Comparison of ENCODE assay signal across 19 cellular contexts in the genomic region with DNA sequence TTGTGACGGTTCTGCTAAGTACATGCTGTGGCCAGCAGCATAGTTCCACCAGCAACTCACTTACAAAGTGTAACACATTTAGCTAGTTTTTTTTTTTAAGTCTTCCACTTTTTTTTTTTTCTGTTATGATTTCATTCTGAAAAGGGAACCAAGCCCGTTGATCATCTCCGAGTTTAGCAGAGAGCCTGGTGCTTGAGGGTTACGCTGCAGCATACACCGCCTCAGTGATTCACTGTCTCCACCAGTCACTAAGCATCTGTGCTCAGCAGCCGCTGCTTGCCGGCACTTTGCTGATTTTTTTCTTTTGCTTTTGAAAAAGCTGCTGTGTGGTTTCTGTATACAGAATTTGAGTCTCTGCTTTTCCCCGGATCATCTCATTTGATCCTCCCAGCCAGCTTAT.
DNase-seq lines count a peak whose midpoint lies in the region; ATAC-seq and TF ChIP-seq lines count a peak whose summit lies in the region.
"Had no signal": no experiment of that assay in that cellular context is flagged by ENCODE, and none has a peak within 500 bp of the region (broad histone marks: within the 10 kb centered on the region; RNA-seq: fewer than 3 reads in every experiment).

No MANE protein-coding gene starts in this region.

- H3K4me3 ChIP-seq in SK-N-SH (ENCODE audit: low read depth in 2 of 2, low read length in 1 of 2), result no peak overlapping the region
- no peak overlapping the region for H3K4me3 ChIP-seq in tibial nerve
- H3K4me3 ChIP-seq: prostate gland, transverse colon had no signal

- H3K4me2 ChIP-seq in SK-N-SH, result no peak overlapping the region

- peak; percentile 32; the same call in 1 of the 3 replicates for ATAC-seq in SK-N-SH treated with all-trans-retinoic acid at 6 μM for 48 hours
- ATAC-seq in left cardiac atrium, result no peak
- ATAC-seq: left ventricle myocardium superior had no signal

- H2AFZ ChIP-seq in SK-N-SH (ENCODE audit: low read depth), result no peak overlapping the region

- no peak for TF ChIP-seq EP300 in SK-N-SH (IDR thresholded peaks at IDR 0.05; ENCODE audit: borderline replicate concordance in 1 of 2, low read depth in 1 of 2, low read length in 1 of 2)
- TF ChIP-seq EP300 in tibial nerve (IDR thresholded peaks at IDR 0.05), result no peak

- DNase-seq in SK-N-SH (no peak), astrocyte of the hippocampus (ENCODE audit: low read depth, low spot score) (peak; percentile 11), myocyte (ENCODE audit: low read depth) (peak; percentile 30), superior temporal gyrus (ENCODE audit: extremely low spot score) (peak; percentile 64), tibial nerve (ENCODE audit: low spot score in 2 of 2) (no peak), GM13977 (ENCODE audit: low spot score) (no peak), left cardiac atrium (no peak)
- DNase-seq: activated CD8-positive, alpha-beta memory T cell treated with anti-CD3 and anti-CD28 coated beads for 24 hours; DMS153; erythroblast; GOT3; left ventricle myocardium superior; NCI-H2107; NCI-H748 treated with DMSO at 0.1 percent for 48 hours; OCI-M1; SHP77 treated with DMSO at 0.1 percent for 48 hours; transverse colon had no signal

- H3K79me2 ChIP-seq in SK-N-SH (ENCODE audit: insufficient read depth), result no peaks in the 10 kb centered on the region

- CTCF ChIA-PET in SK-N-SH (lab: Yijun Ruan, JAX), result interaction anchor here (1.5 kb wide), 1 partner anchor 24 kb away, joined by 8 read pairs; no protein-coding TSS in a partner anchor

- TF ChIP-seq CTCF in SK-N-SH (IDR thresholded peaks at IDR 0.05), result no peak
- no peak for TF ChIP-seq CTCF in tibial nerve (IDR thresholded peaks at IDR 0.05)
- TF ChIP-seq CTCF in GM13977 (IDR thresholded peaks at IDR 0.05; ENCODE audit: extremely low read depth, insufficient read depth, missing control alignments), result no peak

- no peaks in the 10 kb centered on the region for H3K9me2 ChIP-seq in SK-N-SH

- H3K27me3 ChIP-seq in SK-N-SH (ENCODE audit: insufficient read depth) (no peaks in the 10 kb centered on the region), tibial nerve (no peaks in the 10 kb centered on the region)
- H3K27me3 ChIP-seq: transverse colon had no signal

- H3K27ac ChIP-seq in SK-N-SH (ENCODE audit: low read depth in 2 of 2, low read length in 1 of 2) (no peak overlapping the region), tibial nerve (no peak overlapping the region)
- H3K27ac ChIP-seq: prostate gland, transverse colon had no signal

- H3K4me1 ChIP-seq in SK-N-SH (ENCODE audit: control insufficient read depth in 1 of 2, insufficient read depth in 2 of 2, low read depth in 1 of 2, low read length in 1 of 2) (no peaks in the 10 kb centered on the region), tibial nerve (no peaks in the 10 kb centered on the region)
- H3K4me1 ChIP-seq: prostate gland, transverse colon had no signal

- WGBS in SK-N-SH (ENCODE audit: low lambda C conversion rate), result 28% methylated on average over 8 of the region's 8 CpGs
- 44 to 54% methylated on average over 8 of the region's 8 CpGs for WGBS in tibial nerve, 2 donors

- TF ChIP-seq POLR2A in tibial nerve (IDR thresholded peaks at IDR 0.05), result no peak

- no peak overlapping the region for H3K9ac ChIP-seq in SK-N-SH

- intact Hi-C loops in left cardiac atrium (cut with DNase I), result no loop called here

- H3K36me3 ChIP-seq in SK-N-SH (replicated peaks in 1 of 2; ENCODE audit: control insufficient read depth in 1 of 2, insufficient read depth in 2 of 2, low read length in 1 of 2) (no peaks in the 10 kb centered on the region), tibial nerve (no peaks in the 10 kb centered on the region)
- H3K36me3 ChIP-seq: prostate gland, transverse colon had no signal

- no peak for TF ChIP-seq RAD21 in SK-N-SH (IDR thresholded peaks at IDR 0.05; ENCODE audit: low read length)

- no peaks in the 10 kb centered on the region for H3F3A ChIP-seq in SK-N-SH (replicated peaks; ENCODE audit: insufficient read depth)

- no peaks in the 10 kb centered on the region for H4K20me1 ChIP-seq in SK-N-SH (ENCODE audit: insufficient read depth)

- H3K9me3 ChIP-seq in SK-N-SH (no peaks in the 10 kb centered on the region), tibial nerve (no peaks in the 10 kb centered on the region)
- H3K9me3 ChIP-seq: prostate gland, transverse colon had no signal

- POLR2A ChIA-PET in SK-N-SH (lab: Yijun Ruan, JAX), result no interaction called here

- in situ Hi-C loops in GM13977 (cut with MboI; ENCODE audit: low pct_unique_long_range_greater_than_20kb, low sequenced_read_pairs, unreplicated experiment), result no loop called here

TF ChIP-seq in SK-N-SH treated with all-trans-retinoic acid at 6 μM for 48 hours, 23 proteins besides CTCF, POLR2A, EP300 and RAD21 (continues in another document):
- TF ChIP-seq, protein P1, sequence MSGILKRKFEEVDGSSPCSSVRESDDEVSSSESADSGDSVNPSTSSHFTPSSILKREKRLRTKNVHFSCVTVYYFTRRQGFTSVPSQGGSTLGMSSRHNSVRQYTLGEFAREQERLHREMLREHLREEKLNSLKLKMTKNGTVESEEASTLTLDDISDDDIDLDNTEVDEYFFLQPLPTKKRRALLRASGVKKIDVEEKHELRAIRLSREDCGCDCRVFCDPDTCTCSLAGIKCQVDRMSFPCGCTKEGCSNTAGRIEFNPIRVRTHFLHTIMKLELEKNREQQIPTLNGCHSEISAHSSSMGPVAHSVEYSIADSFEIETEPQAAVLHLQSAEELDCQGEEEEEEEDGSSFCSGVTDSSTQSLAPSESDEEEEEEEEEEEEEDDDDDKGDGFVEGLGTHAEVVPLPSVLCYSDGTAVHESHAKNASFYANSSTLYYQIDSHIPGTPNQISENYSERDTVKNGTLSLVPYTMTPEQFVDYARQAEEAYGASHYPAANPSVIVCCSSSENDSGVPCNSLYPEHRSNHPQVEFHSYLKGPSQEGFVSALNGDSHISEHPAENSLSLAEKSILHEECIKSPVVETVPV (CRISPR knock-in tag; IDR thresholded peaks at IDR 0.05), result no peak
- TF ChIP-seq ZNF70 (CRISPR knock-in tag; IDR thresholded peaks at IDR 0.05) (no peak), PPARA (CRISPR knock-in tag; IDR thresholded peaks at IDR 0.05; ENCODE audit: borderline replicate concordance) (no peak), OSR1 (CRISPR knock-in tag; IDR thresholded peaks at IDR 0.05) (no peak), ARNTL (CRISPR knock-in tag; IDR thresholded peaks at IDR 0.05; ENCODE audit: borderline replicate concordance, low read depth) (no peak), GLIS3 (CRISPR knock-in tag; IDR thresholded peaks at IDR 0.05) (no peak), ESRRG (CRISPR knock-in tag; IDR thresholded peaks at IDR 0.05) (no peak), ZFP30 (CRISPR knock-in tag; IDR thresholded peaks at IDR 0.05) (no peak)
- TF ChIP-seq, protein P2, sequence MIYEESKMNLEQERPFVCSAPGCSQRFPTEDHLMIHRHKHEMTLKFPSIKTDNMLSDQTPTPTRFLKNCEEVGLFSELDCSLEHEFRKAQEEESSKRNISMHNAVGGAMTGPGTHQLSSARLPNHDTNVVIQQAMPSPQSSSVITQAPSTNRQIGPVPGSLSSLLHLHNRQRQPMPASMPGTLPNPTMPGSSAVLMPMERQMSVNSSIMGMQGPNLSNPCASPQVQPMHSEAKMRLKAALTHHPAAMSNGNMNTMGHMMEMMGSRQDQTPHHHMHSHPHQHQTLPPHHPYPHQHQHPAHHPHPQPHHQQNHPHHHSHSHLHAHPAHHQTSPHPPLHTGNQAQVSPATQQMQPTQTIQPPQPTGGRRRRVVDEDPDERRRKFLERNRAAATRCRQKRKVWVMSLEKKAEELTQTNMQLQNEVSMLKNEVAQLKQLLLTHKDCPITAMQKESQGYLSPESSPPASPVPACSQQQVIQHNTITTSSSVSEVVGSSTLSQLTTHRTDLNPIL (CRISPR knock-in tag; IDR thresholded peaks at IDR 0.05; ENCODE audit: low read depth), result no peak

TF ChIP-seq in SK-N-SH, 30 proteins besides CTCF, POLR2A, EP300 and RAD21 (continues in another document):
- TF ChIP-seq EZH2phosphoT487 (IDR thresholded peaks at IDR 0.05; ENCODE audit: borderline replicate concordance, low read depth) (no peak), NFIC (IDR thresholded peaks at IDR 0.05; ENCODE audit: borderline replicate concordance) (no peak), FOSL2 (IDR thresholded peaks at IDR 0.05; ENCODE audit: borderline replicate concordance, low read depth) (no peak), GABPA (IDR thresholded peaks at IDR 0.05; ENCODE audit: low read depth) (no peak), TAF1 (IDR thresholded peaks at IDR 0.05; ENCODE audit: borderline replicate concordance, low read depth, low read length) (no peak), NRF1 (IDR thresholded peaks at IDR 0.05; ENCODE audit: low read depth, low read length) (no peak), POLR2AphosphoS5 (IDR thresholded peaks at IDR 0.05; ENCODE audit: low read depth, low read length) (no peak), RFX5 (IDR thresholded peaks at IDR 0.05; ENCODE audit: low read length) (no peak), FOXM1 (IDR thresholded peaks at IDR 0.05; ENCODE audit: low read depth) (no peak), JUND (IDR thresholded peaks at IDR 0.05) (no peak), ELF1 (IDR thresholded peaks at IDR 0.05) (no peak)
- TF ChIP-seq, protein P3, sequence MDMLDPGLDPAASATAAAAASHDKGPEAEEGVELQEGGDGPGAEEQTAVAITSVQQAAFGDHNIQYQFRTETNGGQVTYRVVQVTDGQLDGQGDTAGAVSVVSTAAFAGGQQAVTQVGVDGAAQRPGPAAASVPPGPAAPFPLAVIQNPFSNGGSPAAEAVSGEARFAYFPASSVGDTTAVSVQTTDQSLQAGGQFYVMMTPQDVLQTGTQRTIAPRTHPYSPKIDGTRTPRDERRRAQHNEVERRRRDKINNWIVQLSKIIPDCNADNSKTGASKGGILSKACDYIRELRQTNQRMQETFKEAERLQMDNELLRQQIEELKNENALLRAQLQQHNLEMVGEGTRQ (IDR thresholded peaks at IDR 0.05; ENCODE audit: borderline replicate concordance, low read depth, low read length), result no peak
- TF ChIP-seq, protein P4, sequence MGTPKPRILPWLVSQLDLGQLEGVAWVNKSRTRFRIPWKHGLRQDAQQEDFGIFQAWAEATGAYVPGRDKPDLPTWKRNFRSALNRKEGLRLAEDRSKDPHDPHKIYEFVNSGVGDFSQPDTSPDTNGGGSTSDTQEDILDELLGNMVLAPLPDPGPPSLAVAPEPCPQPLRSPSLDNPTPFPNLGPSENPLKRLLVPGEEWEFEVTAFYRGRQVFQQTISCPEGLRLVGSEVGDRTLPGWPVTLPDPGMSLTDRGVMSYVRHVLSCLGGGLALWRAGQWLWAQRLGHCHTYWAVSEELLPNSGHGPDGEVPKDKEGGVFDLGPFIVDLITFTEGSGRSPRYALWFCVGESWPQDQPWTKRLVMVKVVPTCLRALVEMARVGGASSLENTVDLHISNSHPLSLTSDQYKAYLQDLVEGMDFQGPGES (IDR thresholded peaks at IDR 0.05; ENCODE audit: low read depth, low read length), result no peak

Comparison
In these comparisons a context has a peak if more than half of its experiments do, and no peak if none do; other contexts are left out.
1. DNase-seq: peak in astrocyte of the hippocampus (single experiment), myocyte (single experiment) and superior temporal gyrus (single experiment); none in SK-N-SH (single experiment), tibial nerve (0 of 2), GM13977 (single experiment) and left cardiac atrium (single experiment).